1 cellular context compared by ENCODE assay signal in the genomic region with DNA sequence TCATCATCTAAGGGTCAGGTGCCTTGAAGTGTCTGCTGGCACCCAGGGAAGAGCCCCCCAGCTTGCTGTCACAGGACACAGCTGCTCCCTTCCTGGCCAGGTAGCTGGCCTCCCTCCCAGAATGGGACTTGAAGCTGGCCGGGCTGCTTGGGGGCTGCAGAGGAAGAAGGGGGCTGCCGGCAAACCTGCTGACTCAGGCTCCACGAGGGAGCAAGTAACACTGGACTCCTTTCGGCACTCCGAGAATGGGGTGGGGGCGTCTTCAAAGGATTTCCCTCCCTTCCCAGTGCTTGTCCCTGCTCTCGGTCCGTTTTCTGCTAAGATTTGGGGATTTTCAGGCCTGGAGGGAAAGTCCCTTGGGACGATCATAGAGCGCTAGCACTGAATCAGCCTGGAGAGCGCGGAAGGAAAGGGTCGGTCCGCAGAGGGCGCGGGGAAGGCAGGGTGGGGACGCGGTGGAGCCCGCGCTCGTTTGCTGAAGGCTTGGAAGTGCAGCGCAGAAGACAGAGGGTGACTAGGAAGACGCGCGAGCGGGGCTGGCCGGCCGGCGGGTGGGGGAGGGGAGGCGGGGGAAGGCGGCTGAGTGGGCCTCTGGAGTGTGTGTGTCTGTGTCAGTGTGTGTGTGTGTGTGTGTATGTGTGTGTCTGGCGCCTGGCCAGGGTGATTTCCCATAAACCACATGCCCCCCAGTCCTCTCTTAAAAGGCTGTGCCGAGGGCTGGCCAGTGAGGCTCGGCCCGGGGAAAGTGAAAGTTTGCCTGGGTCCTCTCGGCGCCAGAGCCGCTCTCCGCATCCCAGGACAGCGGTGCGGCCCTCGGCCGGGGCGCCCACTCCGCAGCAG.
TF ChIP-seq lines count a peak whose summit lies in the region.

A gene with protein sequence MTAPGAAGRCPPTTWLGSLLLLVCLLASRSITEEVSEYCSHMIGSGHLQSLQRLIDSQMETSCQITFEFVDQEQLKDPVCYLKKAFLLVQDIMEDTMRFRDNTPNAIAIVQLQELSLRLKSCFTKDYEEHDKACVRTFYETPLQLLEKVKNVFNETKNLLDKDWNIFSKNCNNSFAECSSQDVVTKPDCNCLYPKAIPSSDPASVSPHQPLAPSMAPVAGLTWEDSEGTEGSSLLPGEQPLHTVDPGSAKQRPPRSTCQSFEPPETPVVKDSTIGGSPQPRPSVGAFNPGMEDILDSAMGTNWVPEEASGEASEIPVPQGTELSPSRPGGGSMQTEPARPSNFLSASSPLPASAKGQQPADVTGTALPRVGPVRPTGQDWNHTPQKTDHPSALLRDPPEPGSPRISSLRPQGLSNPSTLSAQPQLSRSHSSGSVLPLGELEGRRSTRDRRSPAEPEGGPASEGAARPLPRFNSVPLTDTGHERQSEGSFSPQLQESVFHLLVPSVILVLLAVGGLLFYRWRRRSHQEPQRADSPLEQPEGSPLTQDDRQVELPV (plus strand): TSS at position 727 of the 840 bp plus-strand sequence. CDS start 175 bp downstream, outside the sequence.

TF ChIP-seq in SK-N-SH, 30 proteins besides CTCF, POLR2A, EP300 and RAD21:
- TF ChIP-seq POLR2AphosphoS5 (IDR thresholded peaks at IDR 0.05; ENCODE audit: low read depth, low read length) (peak; percentile 56; the same call in 1 of the 2 replicates), NFIC (IDR thresholded peaks at IDR 0.05; ENCODE audit: borderline replicate concordance) (peak; percentile 96), CHD2 (IDR thresholded peaks at IDR 0.05; ENCODE audit: low read length, partially characterized antibody) (peak; percentile 37), TAF1 (IDR thresholded peaks at IDR 0.05; ENCODE audit: borderline replicate concordance, low read depth, low read length) (peak; percentile 60; the same call in 1 of the 2 replicates), FOXM1 (IDR thresholded peaks at IDR 0.05; ENCODE audit: low read depth) (no peak), MXI1 (IDR thresholded peaks at IDR 0.05; ENCODE audit: low read depth, low read length) (peak; percentile 36; the same call in 1 of the 2 replicates)
- TF ChIP-seq, protein P1, sequence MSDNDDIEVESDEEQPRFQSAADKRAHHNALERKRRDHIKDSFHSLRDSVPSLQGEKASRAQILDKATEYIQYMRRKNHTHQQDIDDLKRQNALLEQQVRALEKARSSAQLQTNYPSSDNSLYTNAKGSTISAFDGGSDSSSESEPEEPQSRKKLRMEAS (IDR thresholded peaks at IDR 0.05; ENCODE audit: low read depth) = peak; percentile 15; the same call in 1 of the 2 replicates
- TF ChIP-seq, protein P2, sequence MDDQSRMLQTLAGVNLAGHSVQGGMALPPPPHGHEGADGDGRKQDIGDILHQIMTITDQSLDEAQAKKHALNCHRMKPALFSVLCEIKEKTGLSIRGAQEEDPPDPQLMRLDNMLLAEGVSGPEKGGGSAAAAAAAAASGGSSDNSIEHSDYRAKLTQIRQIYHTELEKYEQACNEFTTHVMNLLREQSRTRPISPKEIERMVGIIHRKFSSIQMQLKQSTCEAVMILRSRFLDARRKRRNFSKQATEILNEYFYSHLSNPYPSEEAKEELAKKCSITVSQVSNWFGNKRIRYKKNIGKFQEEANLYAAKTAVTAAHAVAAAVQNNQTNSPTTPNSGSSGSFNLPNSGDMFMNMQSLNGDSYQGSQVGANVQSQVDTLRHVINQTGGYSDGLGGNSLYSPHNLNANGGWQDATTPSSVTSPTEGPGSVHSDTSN (IDR thresholded peaks at IDR 0.05) = peak; percentile 14; the same call in 1 of the 2 replicates
- TF ChIP-seq, protein P3, sequence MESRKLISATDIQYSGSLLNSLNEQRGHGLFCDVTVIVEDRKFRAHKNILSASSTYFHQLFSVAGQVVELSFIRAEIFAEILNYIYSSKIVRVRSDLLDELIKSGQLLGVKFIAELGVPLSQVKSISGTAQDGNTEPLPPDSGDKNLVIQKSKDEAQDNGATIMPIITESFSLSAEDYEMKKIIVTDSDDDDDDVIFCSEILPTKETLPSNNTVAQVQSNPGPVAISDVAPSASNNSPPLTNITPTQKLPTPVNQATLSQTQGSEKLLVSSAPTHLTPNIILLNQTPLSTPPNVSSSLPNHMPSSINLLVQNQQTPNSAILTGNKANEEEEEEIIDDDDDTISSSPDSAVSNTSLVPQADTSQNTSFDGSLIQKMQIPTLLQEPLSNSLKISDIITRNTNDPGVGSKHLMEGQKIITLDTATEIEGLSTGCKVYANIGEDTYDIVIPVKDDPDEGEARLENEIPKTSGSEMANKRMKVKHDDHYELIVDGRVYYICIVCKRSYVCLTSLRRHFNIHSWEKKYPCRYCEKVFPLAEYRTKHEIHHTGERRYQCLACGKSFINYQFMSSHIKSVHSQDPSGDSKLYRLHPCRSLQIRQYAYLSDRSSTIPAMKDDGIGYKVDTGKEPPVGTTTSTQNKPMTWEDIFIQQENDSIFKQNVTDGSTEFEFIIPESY (IDR thresholded peaks at IDR 0.05; ENCODE audit: borderline replicate concordance, low read depth) = no peak
- TF ChIP-seq, protein P4, sequence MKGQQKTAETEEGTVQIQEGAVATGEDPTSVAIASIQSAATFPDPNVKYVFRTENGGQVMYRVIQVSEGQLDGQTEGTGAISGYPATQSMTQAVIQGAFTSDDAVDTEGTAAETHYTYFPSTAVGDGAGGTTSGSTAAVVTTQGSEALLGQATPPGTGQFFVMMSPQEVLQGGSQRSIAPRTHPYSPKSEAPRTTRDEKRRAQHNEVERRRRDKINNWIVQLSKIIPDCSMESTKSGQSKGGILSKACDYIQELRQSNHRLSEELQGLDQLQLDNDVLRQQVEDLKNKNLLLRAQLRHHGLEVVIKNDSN (IDR thresholded peaks at IDR 0.05; ENCODE audit: borderline replicate concordance, low read depth) = peak; percentile 80; the same call in 1 of the 2 replicates
TF ChIP-seq in SK-N-SH: peak in this region for 8.
